Comparison of ENCODE assay signal across 13 cellular contexts in genomic region chr22:20565079-20565734, GRCh38. TPM values are rescaled to one million over a fixed set of nuclear protein-coding genes. Genes with fewer than 3 reads are reported as not detected.
DNase-seq lines count a peak whose midpoint lies in the region; ATAC-seq, FAIRE-seq and TF ChIP-seq lines count a peak whose summit lies in the region.
"Had no signal": no experiment of that assay in that cellular context is flagged by ENCODE, and none has a peak within 500 bp of the region (broad histone marks: within the 10 kb centered on the region; RNA-seq: fewer than 3 reads in every experiment).

No MANE protein-coding gene starts in this region.

- ATAC-seq in activated CD8-positive, alpha-beta T cell treated with anti-CD3 and anti-CD28 coated beads, Interleukin-2, amount 10 ng/mL, durations not matched to agents 7 days and 5 days = no peak
- peak; percentile 6 for ATAC-seq in stimulated activated effector memory CD8-positive, alpha-beta T cell treated with anti-CD3 and anti-CD28 coated beads, Interleukin-12 subunit alpha, Interleukin-12 subunit beta, amount 100 ng/mL, for 72 hours
- ATAC-seq in GM21423 (IDR thresholded peaks at IDR 0.05; ENCODE audit: unreplicated experiment) = no peak

- H3K4me2 ChIP-seq in fibroblast of lung (ENCODE audit: extremely low read depth, insufficient read depth, low read length) = no peak overlapping the region
- H3K4me2 ChIP-seq: A549 had no signal

- H3K27ac ChIP-seq in fibroblast of lung (ENCODE audit: insufficient read depth, low read length) = peak overlapping the region; percentile 89
- H3K27ac ChIP-seq: left ventricle myocardium inferior, tibial artery had no signal

- peak overlapping the region; percentile 93 for H3K27ac Mint-ChIP-seq in activated CD4-positive, alpha-beta T cell treated with anti-CD3 and anti-CD28 coated beads, Interleukin-2, amount 10 ng/mL, durations not matched to agents 7 days and 5 days
- peak overlapping the region; percentile 70 for H3K27ac Mint-ChIP-seq in activated CD8-positive, alpha-beta T cell treated with anti-CD3 and anti-CD28 coated beads, Interleukin-2, amount 10 ng/mL, durations not matched to agents 7 days and 5 days
- peak overlapping the region; percentile 68 for H3K27ac Mint-ChIP-seq in stimulated activated effector memory CD8-positive, alpha-beta T cell treated with anti-CD3 and anti-CD28 coated beads, Interleukin-12 subunit alpha, Interleukin-12 subunit beta, amount 100 ng/mL, for 72 hours

- no peaks in the 10 kb centered on the region for H4K20me1 ChIP-seq in fibroblast of lung (ENCODE audit: control insufficient read depth, extremely low read depth, insufficient read depth, low read length)

- no peaks in the 10 kb centered on the region for H3K27me3 ChIP-seq in fibroblast of lung (ENCODE audit: control insufficient read depth, insufficient read depth, low read length)
- H3K27me3 ChIP-seq: heart left ventricle, tibial artery had no signal

- no peaks in the 10 kb centered on the region for H3K27me3 Mint-ChIP-seq in activated CD4-positive, alpha-beta T cell treated with anti-CD3 and anti-CD28 coated beads, Interleukin-2, amount 10 ng/mL, durations not matched to agents 7 days and 5 days
- H3K27me3 Mint-ChIP-seq in activated CD8-positive, alpha-beta T cell treated with anti-CD3 and anti-CD28 coated beads, Interleukin-2, amount 10 ng/mL, durations not matched to agents 7 days and 5 days (ENCODE audit: low read depth) = no peaks in the 10 kb centered on the region

- FAIRE-seq in D721Med (lab: Jason Lieb, UNC) = no peak
- FAIRE-seq: A549 had no signal

- TF ChIP-seq CTCF in fibroblast of lung (conservative IDR thresholded peaks at IDR 0.05 in 1 of 2, IDR thresholded peaks at IDR 0.05 in 1 of 2; ENCODE audit: low read depth in 1 of 2, low read length in 2 of 2) (no peak), D721Med (IDR thresholded peaks at IDR 0.05; ENCODE audit: insufficient read depth, missing control alignments) (no peak)

- CTCF ChIA-PET in activated CD4-positive, alpha-beta T cell treated with anti-CD3 and anti-CD28 coated beads, Interleukin-2, amount 10 ng/mL, durations not matched to agents 7 days and 5 days (lab: Charles Lee) = interaction anchor here (0.7 to 7.3 kb wide), 16 partner anchors 9 to 187 kb away, joined by 3 to 122 read pairs (median 4); partner anchors contain the start of gene MED15
- CTCF ChIA-PET in activated CD8-positive, alpha-beta T cell treated with anti-CD3 and anti-CD28 coated beads, Interleukin-2, amount 10 ng/mL, durations not matched to agents 7 days and 5 days (lab: Charles Lee) = interaction anchor here (0.8 to 14.1 kb wide), 16 partner anchors 8 to 137 kb away, joined by 3 to 465 read pairs (median 6); partner anchors contain the start of genes KLHL22 and MED15

- H3K4me1 Mint-ChIP-seq in activated CD4-positive, alpha-beta T cell treated with anti-CD3 and anti-CD28 coated beads, Interleukin-2, amount 10 ng/mL, durations not matched to agents 7 days and 5 days = peaks cover 88% of the 10 kb centered on the region
- H3K4me1 Mint-ChIP-seq in activated CD8-positive, alpha-beta T cell treated with anti-CD3 and anti-CD28 coated beads, Interleukin-2, amount 10 ng/mL, durations not matched to agents 7 days and 5 days (ENCODE audit: low read depth) = peaks cover 81% of the 10 kb centered on the region
- H3K4me1 Mint-ChIP-seq in stimulated activated effector memory CD8-positive, alpha-beta T cell treated with anti-CD3 and anti-CD28 coated beads, Interleukin-12 subunit alpha, Interleukin-12 subunit beta, amount 100 ng/mL, for 72 hours = peaks cover 91% of the 10 kb centered on the region

- no peak overlapping the region for H3K9ac ChIP-seq in fibroblast of lung (ENCODE audit: insufficient read depth, low read length)

- no peak for DNase-seq in activated CD4-positive, alpha-beta T cell treated with anti-CD3 and anti-CD28 coated beads, Interleukin-2, amount 10 ng/mL, durations not matched to agents 7 days and 5 days
- no peak for DNase-seq in activated CD4-positive, alpha-beta T cell treated with anti-CD3 and anti-CD28 coated beads for 48 hours
- DNase-seq in activated CD8-positive, alpha-beta T cell treated with anti-CD3 and anti-CD28 coated beads, Interleukin-2, amount 10 ng/mL, durations not matched to agents 7 days and 5 days = no peak
- DNase-seq in fibroblast of lung (ENCODE audit: low read depth in 2 of 2) (peak in 1 of 2 donors; percentile 68), D721Med (ENCODE audit: insufficient read length, low spot score) (no peak), RPMI8226 (no peak)
- DNase-seq in stimulated activated effector memory CD8-positive, alpha-beta T cell treated with anti-CD3 and anti-CD28 coated beads, Interleukin-12 subunit alpha, Interleukin-12 subunit beta, amount 100 ng/mL, for 72 hours (ENCODE audit: low spot score in 2 of 2) = no peak
- DNase-seq: DMS79 treated with DMSO at 0.1 percent for 48 hours, left ventricle myocardium inferior had no signal

- H3K36me3 ChIP-seq in fibroblast of lung (ENCODE audit: control insufficient read depth, insufficient read depth, low read length) = peaks cover 35% of the 10 kb centered on the region

- H3K36me3 Mint-ChIP-seq in activated CD4-positive, alpha-beta T cell treated with anti-CD3 and anti-CD28 coated beads, Interleukin-2, amount 10 ng/mL, durations not matched to agents 7 days and 5 days (ENCODE audit: low read depth) = peaks cover 85% of the 10 kb centered on the region
- H3K36me3 Mint-ChIP-seq in activated CD8-positive, alpha-beta T cell treated with anti-CD3 and anti-CD28 coated beads, Interleukin-2, amount 10 ng/mL, durations not matched to agents 7 days and 5 days (ENCODE audit: low read depth) = peaks cover 87% of the 10 kb centered on the region
- H3K36me3 Mint-ChIP-seq in stimulated activated effector memory CD8-positive, alpha-beta T cell treated with anti-CD3 and anti-CD28 coated beads, Interleukin-12 subunit alpha, Interleukin-12 subunit beta, amount 100 ng/mL, for 72 hours = peaks cover 100% of the 10 kb centered on the region

- H3K4me3 Mint-ChIP-seq in activated CD4-positive, alpha-beta T cell treated with anti-CD3 and anti-CD28 coated beads, Interleukin-2, amount 10 ng/mL, durations not matched to agents 7 days and 5 days = peak overlapping the region; percentile 69
- H3K4me3 Mint-ChIP-seq in activated CD8-positive, alpha-beta T cell treated with anti-CD3 and anti-CD28 coated beads, Interleukin-2, amount 10 ng/mL, durations not matched to agents 7 days and 5 days = no peak overlapping the region
- H3K4me3 Mint-ChIP-seq in stimulated activated effector memory CD8-positive, alpha-beta T cell treated with anti-CD3 and anti-CD28 coated beads, Interleukin-12 subunit alpha, Interleukin-12 subunit beta, amount 100 ng/mL, for 72 hours = peak overlapping the region; percentile 40

- H3K9me3 Mint-ChIP-seq in activated CD4-positive, alpha-beta T cell treated with anti-CD3 and anti-CD28 coated beads, Interleukin-2, amount 10 ng/mL, durations not matched to agents 7 days and 5 days = no peaks in the 10 kb centered on the region
- H3K9me3 Mint-ChIP-seq in activated CD8-positive, alpha-beta T cell treated with anti-CD3 and anti-CD28 coated beads, Interleukin-2, amount 10 ng/mL, durations not matched to agents 7 days and 5 days (ENCODE audit: insufficient read depth) = no peaks in the 10 kb centered on the region
- H3K9me3 Mint-ChIP-seq in stimulated activated effector memory CD8-positive, alpha-beta T cell treated with anti-CD3 and anti-CD28 coated beads, Interleukin-12 subunit alpha, Interleukin-12 subunit beta, amount 100 ng/mL, for 72 hours = no peaks in the 10 kb centered on the region

- H3K4me1 ChIP-seq in fibroblast of lung (ENCODE audit: control insufficient read depth, extremely low read depth, insufficient read depth, low read length) = peaks cover 36% of the 10 kb centered on the region

- H3K4me3 ChIP-seq in fibroblast of lung (replicated peaks in 1 of 4; ENCODE audit: control extremely low read depth in 1 of 4, insufficient read depth in 1 of 4, low read depth in 3 of 4, low read length in 4 of 4) = no peak overlapping the region
- H3K4me3 ChIP-seq: A549, heart left ventricle, left ventricle myocardium inferior, tibial artery had no signal

- POLR2A ChIA-PET in activated CD4-positive, alpha-beta T cell treated with anti-CD3 and anti-CD28 coated beads, Interleukin-2, amount 10 ng/mL, durations not matched to agents 7 days and 5 days (lab: Charles Lee) = no interaction called here
- POLR2A ChIA-PET in activated CD8-positive, alpha-beta T cell treated with anti-CD3 and anti-CD28 coated beads, Interleukin-2, amount 10 ng/mL, durations not matched to agents 7 days and 5 days (lab: Charles Lee) = interaction anchor here (1.0 to 2.1 kb wide), 3 partner anchors 15 to 57 kb away, joined by 3 to 10 read pairs (median 3); no protein-coding TSS in a partner anchor

- H3K9me3 ChIP-seq in fibroblast of lung (ENCODE audit: control insufficient read depth, insufficient read depth, low read depth, low read length) = no peaks in the 10 kb centered on the region
- H3K9me3 ChIP-seq: A549, heart left ventricle, left ventricle myocardium inferior, tibial artery had no signal

- peaks cover 9% of the 10 kb centered on the region for H3K79me2 ChIP-seq in fibroblast of lung (ENCODE audit: control insufficient read depth, insufficient read depth, low read length)

- H2AFZ ChIP-seq in fibroblast of lung (ENCODE audit: low read length) = no peak overlapping the region

RNA-seq across cellular contexts. Expression of gene MED15, which starts 57.8 kb away (rescaled TPM):
- 100 to 1,000 TPM; 141 to 182 TPM for total RNA-seq in activated CD4-positive, alpha-beta T cell treated with anti-CD3 and anti-CD28 coated beads, Interleukin-2, amount 10 ng/mL, durations not matched to agents 7 days and 5 days
- total RNA-seq in activated CD8-positive, alpha-beta T cell treated with anti-CD3 and anti-CD28 coated beads, Interleukin-2, amount 10 ng/mL, durations not matched to agents 7 days and 5 days = 100 to 1,000 TPM; 155 to 161 TPM
- total RNA-seq in fibroblast of lung = 15.7 and 28.6 TPM in 2 replicates
- 28.6 and 37.9 TPM in 2 replicates for polyA plus RNA-seq in fibroblast of lung
- polyA plus RNA-seq in fibroblast of lung (2012) = 56.0 and 61.8 TPM in 2 replicates
- polyA minus RNA-seq in fibroblast of lung (ENCODE audit: low replicate concordance) = 108 and 110 TPM in 2 replicates
